In the genomic region with DNA sequence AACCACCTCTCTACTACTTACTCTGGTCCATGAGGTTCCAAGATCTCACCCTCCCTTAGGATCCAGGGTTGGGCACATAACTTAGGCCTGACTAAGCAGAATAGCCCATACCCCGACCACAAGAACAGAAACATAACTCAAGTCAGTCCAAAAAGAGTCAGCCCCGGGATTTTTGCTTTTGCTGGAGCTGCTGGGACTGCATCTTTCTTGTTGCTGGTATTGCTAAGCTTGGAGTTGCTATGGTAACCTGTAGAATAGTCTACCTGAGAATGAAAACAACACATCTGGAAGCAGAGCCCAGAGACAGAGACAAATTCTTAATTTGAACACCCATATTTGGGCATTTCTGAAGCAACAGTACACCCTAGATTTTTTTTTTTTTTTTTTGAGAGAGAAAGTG, we compare ENCODE assay signal across 1 cellular context.
A peak's percentile ranks its signal among the peaks of the same experiment; 100 is the strongest.
TF ChIP-seq lines count a peak whose summit lies in the region.

No MANE protein-coding gene starts in this region.

TF ChIP-seq in K562, 482 proteins besides CTCF, POLR2A, EP300 and RAD21 (continued from another document):
- TF ChIP-seq FOSL1 (tag; conservative IDR thresholded peaks at IDR 0.05), result 0 out of 2 replicates have a peak, but pooled peaks have one; percentile 25
